8 cellular contexts compared by ENCODE assay signal in the genomic region with DNA sequence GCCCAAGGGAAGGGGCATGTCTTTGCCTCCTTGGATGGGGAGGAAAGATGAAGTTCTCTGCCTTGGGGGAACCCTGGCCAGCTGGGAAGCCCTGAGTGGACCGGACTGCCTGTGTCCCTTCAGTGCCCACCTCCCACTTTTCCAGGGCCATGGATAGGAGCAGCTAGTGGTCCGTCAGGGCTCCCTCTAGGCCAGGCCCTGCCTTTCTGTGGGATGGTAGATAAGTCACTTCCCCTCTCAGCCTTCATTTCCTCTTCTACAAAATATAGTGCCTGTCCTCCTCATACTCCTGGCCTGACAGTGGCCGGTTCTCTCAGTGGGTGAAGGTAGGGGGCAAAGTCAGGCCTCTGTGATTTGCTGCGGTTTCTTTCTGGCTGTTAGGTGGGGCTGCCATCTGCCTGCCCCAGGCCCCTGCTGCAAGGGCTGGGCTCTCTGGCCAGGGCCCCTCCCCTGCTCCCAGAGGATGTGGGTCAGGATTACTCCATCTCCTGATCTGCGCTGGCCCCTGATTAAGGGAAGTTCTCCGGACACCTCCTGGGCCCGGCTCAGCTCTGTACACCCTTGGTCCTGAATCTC. TPM values are rescaled to one million over a fixed set of nuclear protein-coding genes. Genes with fewer than 3 reads are reported as not detected.
DNase-seq lines count a peak whose midpoint lies in the region; ATAC-seq, FAIRE-seq and TF ChIP-seq lines count a peak whose summit lies in the region.

No MANE protein-coding gene starts in this region.

- BruUV-seq in K562 (replicated peaks; lab: Mats Ljungman, UMichigan) = no TSS peak

- 6% methylated on average over 7 of the region's 7 CpGs for WGBS in K562 (ENCODE audit: insufficient coverage, low coverage, missing lambda C conversion rate)

- peak; percentile 90 for FAIRE-seq in K562 (lab: Jason Lieb, UNC)

- H3K9me1 ChIP-seq in K562 (ENCODE audit: control insufficient read depth, insufficient read depth, low read length) = peaks cover 3% of the 10 kb centered on the region

- DNase-seq in Daoy (ENCODE audit: low read depth) (peak; percentile 61), NCI-H226 (peak; percentile 59), K562 (ENCODE audit: extremely low read depth in 1 of 4, low spot score in 3 of 4) (peak in 2 of 4 experiments; percentile 60 to 74), left lobe of liver (ENCODE audit: low spot score) (no peak), thoracic aorta (ENCODE audit: low spot score) (no peak), retina (no peak)
- DNase-seq in stimulated activated CD4-positive, alpha-beta T cell treated with anti-CD3 and anti-CD28 coated beads, Interleukin-12 subunit alpha, Interleukin-12 subunit beta, amount 100 ng/mL, for 4 hours = no peak

- H3K36me3 ChIP-seq in K562 (ENCODE audit: control insufficient read depth, insufficient read depth, low read length) (peaks cover 2% of the 10 kb centered on the region; the same call in 2 of the 3 replicates), thoracic aorta (no peaks in the 10 kb centered on the region)

- H3K4me2 ChIP-seq in K562 (ENCODE audit: insufficient read depth, low read length) = peak overlapping the region; percentile 99

- peak; percentile 52 for ATAC-seq in K562
- ATAC-seq in left lobe of liver = peak; percentile 5
- ATAC-seq in thoracic aorta (ENCODE audit: insufficient number of reproducible peaks, low FRiP score, low read depth) = no peak
- no peak for ATAC-seq in GM21723 (IDR thresholded peaks at IDR 0.05; ENCODE audit: unreplicated experiment)

- POLR2A ChIA-PET in K562 (lab: Yijun Ruan, JAX) = interaction anchor here (0.7 to 1.8 kb wide), 5 partner anchors 8 to 26 kb away, joined by 3 to 10 read pairs (median 4); no protein-coding TSS in a partner anchor

- intact Hi-C loops in K562 (cut with micrococcal nuclease) = no loop called here

- H3K4me3 ChIP-seq in K562 (peak overlapping the region; percentile 83), thoracic aorta (peak overlapping the region; percentile 76)

- H3K9me3 ChIP-seq in K562 (replicated peaks; ENCODE audit: control insufficient read depth, insufficient read depth, low read depth, low read length) (no peaks in the 10 kb centered on the region), thoracic aorta (no peaks in the 10 kb centered on the region)

- H3K9ac ChIP-seq in K562 (ENCODE audit: insufficient read depth in 1 of 2, low read depth in 2 of 2, low read length in 2 of 2) = peak overlapping the region; percentile 86 to 96

- H3K4me1 ChIP-seq in K562 (replicated peaks in 1 of 2; ENCODE audit: control insufficient read depth in 2 of 2, insufficient read depth in 2 of 2, low read length in 2 of 2) = peaks cover 38 to 39% of the 10 kb centered on the region in 2 experiments
- H3K4me1 ChIP-seq in thoracic aorta (ENCODE audit: control insufficient read depth in 1 of 2, low read depth in 2 of 2) = peaks cover 27 to 52% of the 10 kb centered on the region in 2 donors

- peak overlapping the region; percentile 75; the same call in 1 of the 2 replicates for H2AFZ ChIP-seq in K562 (ENCODE audit: low read depth, low read length)

- TF ChIP-seq CTCF in K562 (IDR thresholded peaks at IDR 0.05 in 2 of 3, conservative IDR thresholded peaks at IDR 0.05 in 1 of 3; ENCODE audit: insufficient read depth in 2 of 3, low read depth in 1 of 3, low read length in 3 of 3) (peak in 2 of 3 experiments; percentile 1 to 3; a peak in 1 of 6 replicates), thoracic aorta (IDR thresholded peaks at IDR 0.05) (no peak)

- H3K27ac ChIP-seq in K562 (ENCODE audit: extremely low read depth, low read depth, low read length) = peak overlapping the region; percentile 81; the same call in 2 of the 3 replicates
- H3K27ac ChIP-seq in thoracic aorta = peak overlapping the region; percentile 78 to 87

- CTCF ChIA-PET in K562 (lab: Yijun Ruan, JAX; ENCODE audit: low intra/inter-chr PET ratio) = interaction anchor here (0.6 kb wide), 1 partner anchor 65 kb away, joined by 3 read pairs; no protein-coding TSS in a partner anchor

- H3K79me2 ChIP-seq in K562 (ENCODE audit: control insufficient read depth, insufficient read depth, low read length) = peaks cover 46% of the 10 kb centered on the region

- TF ChIP-seq EP300 in K562 (IDR thresholded peaks at IDR 0.05; ENCODE audit: low read length) = no peak

- in situ Hi-C loops in K562 (cut with MboI) = no loop called here

- peaks cover 3% of the 10 kb centered on the region; the same call in 1 of the 2 replicates for H4K20me1 ChIP-seq in K562 (replicated peaks; ENCODE audit: control insufficient read depth, insufficient read depth, low read length)

- no peak for TF ChIP-seq RAD21 in K562 (CRISPR knock-in tag; conservative IDR thresholded peaks at IDR 0.05 in 1 of 2, IDR thresholded peaks at IDR 0.05 in 1 of 2)

- no peak for TF ChIP-seq POLR2A in K562 (conservative IDR thresholded peaks at IDR 0.05)

- no peaks in the 10 kb centered on the region for H3K27me3 ChIP-seq in K562 (ENCODE audit: control insufficient read depth in 2 of 2, insufficient read depth in 2 of 2, low read length in 2 of 2)
- no peaks in the 10 kb centered on the region for H3K27me3 ChIP-seq in thoracic aorta (replicated peaks; ENCODE audit: insufficient read depth)

TF ChIP-seq in K562, 482 proteins besides CTCF, POLR2A, EP300 and RAD21 (continues in another document):
- TF ChIP-seq NONO (IDR thresholded peaks at IDR 0.05; ENCODE audit: low read depth in 2 of 2, low read length in 1 of 2) (no peak), ZNF707 (CRISPR knock-in tag; conservative IDR thresholded peaks at IDR 0.05) (no peak)
- TF ChIP-seq, protein P1, sequence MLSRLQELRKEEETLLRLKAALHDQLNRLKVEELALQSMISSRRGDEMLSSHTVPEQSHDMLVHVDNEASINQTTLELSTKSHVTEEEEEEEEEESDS (CRISPR knock-in tag; IDR thresholded peaks at IDR 0.05) = no peak
- TF ChIP-seq, protein P2, sequence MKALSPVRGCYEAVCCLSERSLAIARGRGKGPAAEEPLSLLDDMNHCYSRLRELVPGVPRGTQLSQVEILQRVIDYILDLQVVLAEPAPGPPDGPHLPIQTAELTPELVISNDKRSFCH (CRISPR knock-in tag; IDR thresholded peaks at IDR 0.05) = no peak
- TF ChIP-seq, protein P2 (tag; IDR thresholded peaks at IDR 0.05) = no peak

RNA-seq across cellular contexts. Expression of a gene that starts 1.4 kb away (rescaled TPM):
- total RNA-seq in Daoy (2014; rRNA removed; shearing (Covaris generic)) = 8.7 and 10.7 TPM in 2 replicates
- total RNA-seq in K562 (2011; cell fraction: chromatin; rRNA removed; ENCODE audit: low replicate concordance) = 5.7 and 15.8 TPM in 2 replicates
- 8.3 and 10.5 TPM in 2 replicates for total RNA-seq in K562 (2011; cell fraction: nucleolus; rRNA removed)
- 7.6 and 8.9 TPM in 2 replicates for total RNA-seq in K562 (2011; cell fraction: nucleoplasm; rRNA removed)
- total RNA-seq in K562 (2014; rRNA removed) (4.9 and 7.0 TPM in 2 replicates), K562 (2014; rRNA removed; fragmentation: Illumina TruSeq; extraction: Trizol) (3.6 and 3.8 TPM in 2 replicates), K562 (2015; rRNA removed; fragmentation: Illumina TruSeq; extraction: Trizol) (5.2 and 5.7 TPM in 2 replicates), K562 (2021) (6.7 and 8.8 TPM in 2 replicates), left lobe of liver (4.3 TPM), thoracic aorta (10 to 100 TPM; 50.0 to 53.8 TPM)
- polyA plus RNA-seq in K562 (2011; rRNA removed) (5.6 and 6.1 TPM in 2 replicates), K562 (2014; fragmentation: Illumina TruSeq; extraction: Trizol) (6.3 and 7.6 TPM in 2 replicates), K562 (2014; fragmentation: Nextera tagmentation; extraction: Ambion mirVana) (under 1 TPM; 0.24 to 0.53 TPM), K562 (2014; rRNA removed) (4.8 and 5.5 TPM in 2 replicates)
- 7.1 and 11.5 TPM in 2 replicates for polyA plus RNA-seq in K562 (2011; cell fraction: cytosol; rRNA removed)
- 6.8 and 9.9 TPM in 2 replicates for polyA plus RNA-seq in K562 (2011; cell fraction: nucleus; rRNA removed)
- polyA plus RNA-seq in K562 (2012) = 6.2 and 7.5 TPM in 2 replicates
- 4.5 and 5.5 TPM in 2 replicates for polyA minus RNA-seq in K562 (2011; rRNA and poly(A)+ RNA removed)
- polyA minus RNA-seq in K562 (2011; cell fraction: cytosol; rRNA and poly(A)+ RNA removed) = 5.6 and 5.7 TPM in 2 replicates
- polyA minus RNA-seq in K562 (2011; cell fraction: nucleus; rRNA and poly(A)+ RNA removed) = 3.0 and 4.1 TPM in 2 replicates

RNA-seq across cellular contexts. Expression of a gene that starts 17.6 kb away (rescaled TPM):
- 26.6 and 32.9 TPM in 2 replicates for total RNA-seq in Daoy (2014; rRNA removed; shearing (Covaris generic))
- total RNA-seq in K562 (2011; cell fraction: chromatin; rRNA removed; ENCODE audit: low replicate concordance) = 111 and 178 TPM in 2 replicates
- 129 and 141 TPM in 2 replicates for total RNA-seq in K562 (2011; cell fraction: nucleolus; rRNA removed)
- 141 and 143 TPM in 2 replicates for total RNA-seq in K562 (2011; cell fraction: nucleoplasm; rRNA removed)
- 16.6 and 19.6 TPM in 2 replicates for total RNA-seq in K562 (2014; rRNA removed)
- total RNA-seq in K562 (2014; rRNA removed; fragmentation: Illumina TruSeq; extraction: Trizol) = 6.1 and 7.9 TPM in 2 replicates
- 9.1 and 11.5 TPM in 2 replicates for total RNA-seq in K562 (2015; rRNA removed; fragmentation: Illumina TruSeq; extraction: Trizol)
- 16.8 and 21.7 TPM in 2 replicates for total RNA-seq in K562 (2021)
- polyA plus RNA-seq in K562 (2011; rRNA removed) = 25.5 and 33.4 TPM in 2 replicates
- 20.7 and 25.2 TPM in 2 replicates for polyA plus RNA-seq in K562 (2011; cell fraction: cytosol; rRNA removed)
- polyA plus RNA-seq in K562 (2011; cell fraction: nucleus; rRNA removed) = 89.5 and 138 TPM in 2 replicates
- polyA plus RNA-seq in K562 (2012) = 13.5 and 20.7 TPM in 2 replicates
- 10.5 and 14.8 TPM in 2 replicates for polyA plus RNA-seq in K562 (2014; fragmentation: Illumina TruSeq; extraction: Trizol)
- polyA plus RNA-seq in K562 (2014; fragmentation: Nextera tagmentation; extraction: Ambion mirVana) = 1 to 10 TPM; 1.1 to 1.5 TPM
- 34.0 and 37.9 TPM in 2 replicates for polyA plus RNA-seq in K562 (2014; rRNA removed)
- polyA minus RNA-seq in K562 (2011; rRNA and poly(A)+ RNA removed) = 4.6 and 7.2 TPM in 2 replicates
- 6.5 and 6.6 TPM in 2 replicates for polyA minus RNA-seq in K562 (2011; cell fraction: cytosol; rRNA and poly(A)+ RNA removed)
- 20.7 TPM in 2 replicates for polyA minus RNA-seq in K562 (2011; cell fraction: nucleus; rRNA and poly(A)+ RNA removed)
- 0.93 TPM for total RNA-seq in left lobe of liver
- total RNA-seq in thoracic aorta = 1 to 10 TPM; 1.1 to 9.0 TPM

Comparison
In these comparisons a context has a peak if more than half of its experiments do, and no peak if none do; other contexts are left out.
1. DNase-seq: peak in Daoy (single experiment) and NCI-H226 (single experiment); none in left lobe of liver (single experiment), thoracic aorta (single experiment), retina (single experiment) and stimulated activated CD4-positive, alpha-beta T cell treated with anti-CD3 and anti-CD28 coated beads, Interleukin-12 subunit alpha, Interleukin-12 subunit beta, amount 100 ng/mL, for 4 hours (single experiment).
2. ATAC-seq: peak in K562 (single experiment) and left lobe of liver (single experiment); none in thoracic aorta (single experiment) and GM21723 (single experiment).